1 cellular context compared by ENCODE assay signal in the genomic region with DNA sequence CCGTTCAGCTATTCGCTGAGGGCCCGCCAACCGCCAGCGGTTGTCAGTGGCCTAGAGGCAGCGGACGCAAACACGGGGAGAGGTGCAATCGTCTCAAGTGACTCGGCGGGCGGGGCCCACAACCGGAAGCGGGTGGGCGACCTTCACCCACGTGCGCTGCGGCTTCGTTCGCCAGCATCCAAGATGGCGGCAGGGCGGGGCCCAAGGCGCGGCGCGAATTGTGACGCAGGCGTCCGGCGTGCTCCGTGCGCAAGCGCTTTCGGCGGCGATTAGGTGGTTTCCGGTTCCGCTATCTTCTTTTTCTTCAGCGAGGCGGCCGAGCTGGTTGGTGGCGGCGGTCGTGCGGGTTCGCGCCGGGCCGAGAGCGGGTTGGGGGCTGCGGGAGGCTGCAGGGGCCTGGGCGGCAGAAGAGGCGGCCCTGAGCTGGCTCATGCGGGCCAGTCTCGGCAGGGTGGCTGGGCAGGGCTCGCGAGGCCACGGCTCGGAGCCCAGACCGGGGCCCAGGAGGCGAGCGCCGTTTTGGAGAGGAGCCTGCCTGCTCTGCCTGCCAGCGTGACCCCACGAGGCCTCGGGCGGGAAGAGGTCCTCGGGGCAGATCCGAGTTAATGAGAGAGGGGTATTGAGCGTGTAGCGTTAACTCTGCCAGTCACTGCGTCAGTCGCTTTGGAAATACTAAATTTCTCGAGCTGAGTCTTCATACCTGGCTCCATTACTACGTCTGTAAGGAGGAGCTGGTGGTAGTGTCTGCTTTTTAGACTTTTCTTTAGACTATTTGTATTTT.
TF ChIP-seq lines count a peak whose summit lies in the region.

Gene UBA52, plus strand, starts transcription at position 294 of the 781 bp plus-strand sequence. CDS start 1,444 bp downstream, outside the sequence.

TF ChIP-seq in HepG2, 621 proteins besides CTCF, POLR2A, EP300 and RAD21 (continued from another document and continues in another):
- TF ChIP-seq, protein P1, sequence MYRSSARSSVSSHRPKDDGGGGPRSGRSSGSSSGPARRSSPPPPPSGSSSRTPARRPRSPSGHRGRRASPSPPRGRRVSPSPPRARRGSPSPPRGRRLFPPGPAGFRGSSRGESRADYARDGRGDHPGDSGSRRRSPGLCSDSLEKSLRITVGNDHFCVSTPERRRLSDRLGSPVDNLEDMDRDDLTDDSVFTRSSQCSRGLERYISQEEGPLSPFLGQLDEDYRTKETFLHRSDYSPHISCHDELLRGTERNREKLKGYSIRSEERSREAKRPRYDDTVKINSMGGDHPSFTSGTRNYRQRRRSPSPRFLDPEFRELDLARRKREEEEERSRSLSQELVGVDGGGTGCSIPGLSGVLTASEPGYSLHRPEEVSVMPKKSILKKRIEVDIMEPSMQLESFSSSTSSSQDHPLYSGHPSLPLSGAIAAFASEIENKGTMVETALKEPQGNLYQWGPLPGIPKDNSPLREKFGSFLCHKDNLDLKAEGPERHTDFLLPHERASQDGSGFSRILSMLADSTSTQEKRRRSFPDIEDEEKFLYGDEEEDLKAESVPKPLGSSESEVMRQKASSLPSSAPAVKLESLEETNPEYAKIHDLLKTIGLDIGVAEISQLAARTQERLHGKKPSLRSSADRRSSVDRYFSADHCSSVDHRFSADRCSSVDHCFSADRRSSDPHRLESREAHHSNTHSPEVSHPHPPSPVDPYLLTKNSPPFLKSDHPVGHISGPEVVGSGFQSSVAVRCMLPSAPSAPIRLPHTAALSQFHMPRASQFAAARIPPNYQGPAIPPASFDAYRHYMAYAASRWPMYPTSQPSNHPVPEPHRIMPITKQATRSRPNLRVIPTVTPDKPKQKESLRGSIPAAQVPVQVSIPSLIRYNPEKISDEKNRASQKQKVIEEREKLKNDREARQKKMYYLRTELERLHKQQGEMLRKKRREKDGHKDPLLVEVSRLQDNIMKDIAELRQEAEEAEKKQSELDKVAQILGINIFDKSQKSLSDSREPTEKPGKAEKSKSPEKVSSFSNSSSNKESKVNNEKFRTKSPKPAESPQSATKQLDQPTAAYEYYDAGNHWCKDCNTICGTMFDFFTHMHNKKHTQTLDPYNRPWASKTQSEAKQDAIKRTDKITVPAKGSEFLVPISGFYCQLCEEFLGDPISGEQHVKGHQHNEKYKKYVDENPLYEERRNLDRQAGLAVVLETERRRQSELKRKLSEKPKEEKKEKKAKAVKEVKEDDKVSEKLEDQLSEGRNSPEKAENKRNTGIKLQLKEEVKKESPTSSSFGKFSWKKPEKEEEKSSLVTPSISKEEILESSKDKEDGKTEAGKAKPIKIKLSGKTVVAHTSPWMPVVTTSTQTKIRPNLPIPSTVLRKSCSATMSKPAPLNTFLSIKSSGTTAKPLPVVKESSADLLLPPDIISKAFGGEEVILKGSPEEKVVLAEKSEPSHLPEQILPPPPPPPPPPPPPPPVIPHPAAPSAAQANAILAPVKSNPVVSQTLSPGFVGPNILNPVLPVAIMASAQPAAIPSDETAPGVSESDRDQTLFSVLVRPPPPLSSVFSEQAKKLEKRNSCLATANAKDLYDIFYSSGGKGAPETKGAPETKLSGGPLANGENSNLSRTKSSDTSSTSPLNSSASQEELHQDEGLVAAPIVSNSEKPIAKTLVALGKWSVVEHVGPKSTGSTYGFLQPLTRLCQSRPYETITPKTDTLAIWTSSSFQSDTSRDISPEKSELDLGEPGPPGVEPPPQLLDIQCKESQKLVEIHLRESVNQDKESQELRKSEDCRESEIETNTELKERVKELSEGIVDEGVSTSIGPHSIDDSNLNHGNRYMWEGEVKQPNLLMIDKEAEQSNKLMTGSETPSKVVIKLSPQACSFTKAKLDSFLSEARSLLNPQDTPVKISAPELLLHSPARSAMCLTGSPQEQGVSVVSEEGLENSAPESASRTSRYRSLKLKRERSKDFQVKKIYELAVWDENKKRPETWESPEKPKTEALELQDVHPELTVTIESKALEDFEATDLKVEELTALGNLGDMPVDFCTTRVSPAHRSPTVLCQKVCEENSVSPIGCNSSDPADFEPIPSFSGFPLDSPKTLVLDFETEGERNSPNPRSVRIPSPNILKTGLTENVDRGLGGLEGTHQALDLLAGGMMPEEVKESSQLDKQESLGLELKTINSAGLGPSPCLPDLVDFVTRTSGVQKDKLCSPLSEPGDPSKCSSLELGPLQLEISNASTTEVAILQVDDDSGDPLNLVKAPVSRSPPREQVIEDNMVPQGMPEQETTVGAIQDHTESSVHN (CRISPR knock-in tag; IDR thresholded peaks at IDR 0.05), result no peak; the same call in 1 of the 2 replicates
- TF ChIP-seq SAFB2 (CRISPR knock-in tag; IDR thresholded peaks at IDR 0.05; ENCODE audit: borderline replicate concordance, low read depth) (no peak; the same call in 1 of the 2 replicates), MED8 (CRISPR knock-in tag; IDR thresholded peaks at IDR 0.05; ENCODE audit: insufficient replicate concordance) (peak; percentile 60), HOXD1 (CRISPR knock-in tag; IDR thresholded peaks at IDR 0.05) (peak; percentile 73; the same call in 1 of the 2 replicates), HOXA9 (CRISPR knock-in tag; IDR thresholded peaks at IDR 0.05; ENCODE audit: borderline replicate concordance) (no peak), SPEN (CRISPR knock-in tag; IDR thresholded peaks at IDR 0.05; ENCODE audit: low read depth) (peak; percentile 95), SRF (IDR thresholded peaks at IDR 0.05; ENCODE audit: low read depth, low read length) (no peak), CCAR2 (optimal IDR thresholded peaks at IDR 0.05; ENCODE audit: low read depth, low read length) (no peak), KDM4B (CRISPR knock-in tag; IDR thresholded peaks at IDR 0.05) (no peak; the same call in 1 of the 2 replicates), ZNF629 (CRISPR knock-in tag; conservative IDR thresholded peaks at IDR 0.05) (no peak), STAG1 (CRISPR knock-in tag; IDR thresholded peaks at IDR 0.05) (peak; percentile 44), PAX8 (CRISPR knock-in tag; IDR thresholded peaks at IDR 0.05; ENCODE audit: borderline replicate concordance) (no peak; the same call in 1 of the 2 replicates), DZIP1 (CRISPR knock-in tag; IDR thresholded peaks at IDR 0.05) (no peak; the same call in 1 of the 2 replicates), IRX3 (CRISPR knock-in tag; IDR thresholded peaks at IDR 0.05; ENCODE audit: borderline replicate concordance, low read depth) (no peak), RBFOX2 (IDR thresholded peaks at IDR 0.05; ENCODE audit: low read depth, low read length) (peak; percentile 99), ZNF609 (CRISPR knock-in tag; IDR thresholded peaks at IDR 0.05; ENCODE audit: borderline replicate concordance) (peak; percentile 78), NFIC (IDR thresholded peaks at IDR 0.05; ENCODE audit: low read length) (no peak), HMGA1 (CRISPR knock-in tag; conservative IDR thresholded peaks at IDR 0.05) (no peak), FOXO1 (CRISPR knock-in tag; IDR thresholded peaks at IDR 0.05) (peak; percentile 78), ZNF598 (CRISPR knock-in tag; IDR thresholded peaks at IDR 0.05; ENCODE audit: borderline replicate concordance) (peak; percentile 76; the same call in 1 of the 2 replicates), ZNF563 (CRISPR knock-in tag; IDR thresholded peaks at IDR 0.05) (peak; percentile 95), IRF2 (CRISPR knock-in tag; IDR thresholded peaks at IDR 0.05) (peak; percentile 96), ZNF431 (CRISPR knock-in tag; IDR thresholded peaks at IDR 0.05; ENCODE audit: borderline replicate concordance, low read depth) (peak; percentile 53; the same call in 1 of the 2 replicates)
- TF ChIP-seq, protein P2, sequence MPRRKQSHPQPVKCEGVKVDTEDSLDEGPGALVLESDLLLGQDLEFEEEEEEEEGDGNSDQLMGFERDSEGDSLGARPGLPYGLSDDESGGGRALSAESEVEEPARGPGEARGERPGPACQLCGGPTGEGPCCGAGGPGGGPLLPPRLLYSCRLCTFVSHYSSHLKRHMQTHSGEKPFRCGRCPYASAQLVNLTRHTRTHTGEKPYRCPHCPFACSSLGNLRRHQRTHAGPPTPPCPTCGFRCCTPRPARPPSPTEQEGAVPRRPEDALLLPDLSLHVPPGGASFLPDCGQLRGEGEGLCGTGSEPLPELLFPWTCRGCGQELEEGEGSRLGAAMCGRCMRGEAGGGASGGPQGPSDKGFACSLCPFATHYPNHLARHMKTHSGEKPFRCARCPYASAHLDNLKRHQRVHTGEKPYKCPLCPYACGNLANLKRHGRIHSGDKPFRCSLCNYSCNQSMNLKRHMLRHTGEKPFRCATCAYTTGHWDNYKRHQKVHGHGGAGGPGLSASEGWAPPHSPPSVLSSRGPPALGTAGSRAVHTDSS (CRISPR knock-in tag; conservative IDR thresholded peaks at IDR 0.05), result no peak; the same call in 1 of the 2 replicates
- TF ChIP-seq, protein P3, sequence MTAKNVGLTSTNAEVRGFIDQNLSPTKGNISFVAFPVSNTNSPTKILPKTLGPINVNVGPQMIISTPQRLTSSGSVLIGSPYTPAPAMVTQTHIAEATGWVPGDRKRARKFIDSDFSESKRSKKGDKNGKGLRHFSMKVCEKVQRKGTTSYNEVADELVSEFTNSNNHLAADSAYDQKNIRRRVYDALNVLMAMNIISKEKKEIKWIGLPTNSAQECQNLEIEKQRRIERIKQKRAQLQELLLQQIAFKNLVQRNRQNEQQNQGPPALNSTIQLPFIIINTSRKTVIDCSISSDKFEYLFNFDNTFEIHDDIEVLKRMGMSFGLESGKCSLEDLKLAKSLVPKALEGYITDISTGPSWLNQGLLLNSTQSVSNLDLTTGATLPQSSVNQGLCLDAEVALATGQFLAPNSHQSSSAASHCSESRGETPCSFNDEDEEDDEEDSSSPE (CRISPR knock-in tag; IDR thresholded peaks at IDR 0.05), result peak; percentile 94
